9 cellular contexts compared by ENCODE assay signal in genomic region chr17:17184985-17185757, GRCh38. TPM values are rescaled to one million over a fixed set of nuclear protein-coding genes. Genes with fewer than 3 reads are reported as not detected.
DNase-seq lines count a peak whose midpoint lies in the region; ATAC-seq and TF ChIP-seq lines count a peak whose summit lies in the region.
"Not testable (repeated sequence)": the region's sequence is repeated elsewhere in the genome, so short reads cannot be mapped to it uniquely, and the experiment has no call there.
"Had no signal": no experiment of that assay in that cellular context is flagged by ENCODE, and none has a peak within 500 bp of the region (broad histone marks: within the 10 kb centered on the region; RNA-seq: fewer than 3 reads in every experiment).

No MANE protein-coding gene starts in this region.

- H3K4me3 Mint-ChIP-seq in Caco-2 (ENCODE audit: unreplicated experiment); WTC11; neural progenitor cell: not testable (repeated sequence)
- peak overlapping the region; percentile 11 for H3K4me3 Mint-ChIP-seq in central memory CD8-positive, alpha-beta T cell

- intact Hi-C loops in Caco-2 (cut with micrococcal nuclease; ENCODE audit: unreplicated experiment), result loop anchor here (10.0 kb wide), 1 partner anchor 180 kb away; no protein-coding TSS in a partner anchor
- intact Hi-C loops in left ventricle myocardium superior (cut with micrococcal nuclease), result not testable (repeated sequence)

- not testable (repeated sequence) for H3K9me3 Mint-ChIP-seq in Caco-2 (ENCODE audit: unreplicated experiment); WTC11; central memory CD8-positive, alpha-beta T cell; neural progenitor cell

- H3K4me3 ChIP-seq in Caco-2 (ENCODE audit: low read depth, low read length); neural progenitor cell; upper lobe of left lung: not testable (repeated sequence)

- H3K79me2 ChIP-seq in neural progenitor cell (ENCODE audit: low read depth), result not testable (repeated sequence)

- not testable (repeated sequence) for H3K27ac Mint-ChIP-seq in Caco-2 (ENCODE audit: unreplicated experiment)
- H3K27ac Mint-ChIP-seq in WTC11, result peak overlapping the region; percentile 37
- peak overlapping the region; percentile 90 for H3K27ac Mint-ChIP-seq in central memory CD8-positive, alpha-beta T cell (ENCODE audit: low read depth)
- H3K27ac Mint-ChIP-seq in neural progenitor cell, result peak overlapping the region; percentile 37

- H3K27me3 Mint-ChIP-seq in Caco-2 (ENCODE audit: insufficient read depth, unreplicated experiment); WTC11 (ENCODE audit: low read depth); central memory CD8-positive, alpha-beta T cell; neural progenitor cell (ENCODE audit: insufficient read depth, low read depth): not testable (repeated sequence)

- not testable (repeated sequence) for H3K4me1 ChIP-seq in Caco-2, neural progenitor cell
- peaks cover 23 to 45% (median 33%) of the 10 kb centered on the region in 4 donors for H3K4me1 ChIP-seq in upper lobe of left lung

- H3K4me1 Mint-ChIP-seq in Caco-2 (ENCODE audit: low read depth, unreplicated experiment); neural progenitor cell: not testable (repeated sequence)
- peaks cover 14% of the 10 kb centered on the region for H3K4me1 Mint-ChIP-seq in WTC11
- H3K4me1 Mint-ChIP-seq in central memory CD8-positive, alpha-beta T cell, result peaks cover 32% of the 10 kb centered on the region

- H3K9ac ChIP-seq in neural progenitor cell, result not testable (repeated sequence)

- POLR2A ChIA-PET in Caco-2 (lab: Charles Lee); WTC11 (lab: Charles Lee): not testable (repeated sequence)

- not testable (repeated sequence) for H4K20me1 ChIP-seq in neural progenitor cell (ENCODE audit: low read depth)

- WGBS in upper lobe of left lung, 2 donors, result 56 to 61% methylated on average over 12 to 13 of the region's 13 CpGs

- CTCF ChIA-PET in Caco-2 (lab: Charles Lee); WTC11 (lab: Charles Lee): not testable (repeated sequence)

- not testable (repeated sequence) for H3K36me3 ChIP-seq in Caco-2 (ENCODE audit: control insufficient read depth, insufficient read depth, low read length); neural progenitor cell
- H3K36me3 ChIP-seq in upper lobe of left lung, result peaks cover 10 to 74% (median 37%) of the 10 kb centered on the region in 4 donors

- not testable (repeated sequence) for H3K9me3 ChIP-seq in Caco-2; neural progenitor cell (ENCODE audit: low read depth); upper lobe of left lung

- TF ChIP-seq CTCF in Caco-2 (IDR thresholded peaks at IDR 0.05; ENCODE audit: insufficient read depth in 1 of 2, low read depth in 1 of 2, low read length in 1 of 2, severe bottlenecking in 1 of 2, unreplicated experiment in 1 of 2); WTC11 (IDR thresholded peaks at IDR 0.05); neural progenitor cell (IDR thresholded peaks at IDR 0.05); upper lobe of left lung (IDR thresholded peaks at IDR 0.05): not testable (repeated sequence)

- TF ChIP-seq EP300 in upper lobe of left lung (IDR thresholded peaks at IDR 0.05), result not testable (repeated sequence)

- not testable (repeated sequence) for DNase-seq in Caco-2; WTC11 (ENCODE audit: low spot score); central memory CD8-positive, alpha-beta T cell (ENCODE audit: low spot score in 2 of 2); neural progenitor cell (ENCODE audit: low spot score); upper lobe of left lung
- DNase-seq in NOMO-1 treated with DMSO at 0.1 percent for 48 hours (lab: John Stamatoyannopoulos, UW; ENCODE audit: unreplicated experiment) (peak; percentile 0), left ventricle myocardium superior (peak; percentile 65)
- peak; percentile 38 for DNase-seq in activated effector memory CD4-positive, alpha-beta T cell treated with Interleukin-2 at 50 U/mL for 16 hours

- not testable (repeated sequence) for H3F3A ChIP-seq in neural progenitor cell (ENCODE audit: low read depth)

- H3K27ac ChIP-seq in neural progenitor cell, result not testable (repeated sequence)
- H3K27ac ChIP-seq in upper lobe of left lung, result peak overlapping the region in 3 of 4 donors; percentile 11 to 36 (median 26)

- not testable (repeated sequence) for TF ChIP-seq POLR2A in upper lobe of left lung (IDR thresholded peaks at IDR 0.05)

- not testable (repeated sequence) for H3K4me2 ChIP-seq in neural progenitor cell

- H3K36me3 Mint-ChIP-seq in Caco-2 (ENCODE audit: insufficient read depth, unreplicated experiment) (peaks cover 82% of the 10 kb centered on the region), WTC11 (peaks cover 21% of the 10 kb centered on the region), neural progenitor cell (peaks cover 17% of the 10 kb centered on the region)
- peaks cover 15% of the 10 kb centered on the region for H3K36me3 Mint-ChIP-seq in central memory CD8-positive, alpha-beta T cell (ENCODE audit: insufficient read depth)

- ATAC-seq in WTC11; central memory CD8-positive, alpha-beta T cell (replicated peaks; ENCODE audit: extremely low read depth, poor library complexity, severe bottlenecking); upper lobe of left lung (ENCODE audit: low FRiP score in 2 of 2): not testable (repeated sequence)
- peak; percentile 68 for ATAC-seq in left ventricle myocardium superior

- H2AFZ ChIP-seq in neural progenitor cell (replicated peaks), result not testable (repeated sequence)

- TSS peak; percentile 31 for BruUV-seq in Caco-2 (replicated peaks; lab: Mats Ljungman, UMichigan)

- not testable (repeated sequence) for H3K27me3 ChIP-seq in Caco-2 (replicated peaks; ENCODE audit: control insufficient read depth, insufficient read depth, low read length); neural progenitor cell; upper lobe of left lung

RNA-seq across cellular contexts. Expression of gene PLD6, which starts 21.0 kb away (rescaled TPM):
- total RNA-seq in Caco-2 (2022) (7.1 and 8.0 TPM in 2 replicates), WTC11 (2021) (1.2 to 2.6 TPM (median 2.6 TPM) in 3 replicates), left ventricle myocardium superior (11.5 TPM), neural progenitor cell (ENCODE audit: low replicate concordance) (0.22 and 1.2 TPM in 2 replicates), upper lobe of left lung (1 to 10 TPM; 2.3 to 5.0 (median 3.4) TPM)
- total RNA-seq: M059J had no signal

RNA-seq across cellular contexts. Expression of gene FLCN, which starts 51.8 kb away (rescaled TPM):
- total RNA-seq in Caco-2 (2022) (69.0 and 71.9 TPM in 2 replicates), WTC11 (2021) (40.8 to 42.4 TPM (median 42.3 TPM) in 3 replicates), left ventricle myocardium superior (63.3 TPM), neural progenitor cell (ENCODE audit: low replicate concordance) (16.3 and 30.1 TPM in 2 replicates), upper lobe of left lung (100 to 1,000 TPM in 4 of 6 donors, 10 to 100 TPM in 2; 62.3 to 420 (median 103) TPM)
